15 cellular contexts compared by ENCODE assay signal in genomic region chr7:79709574-79710409, GRCh38.
A peak's percentile ranks its signal among the peaks of the same experiment; 100 is the strongest.
DNase-seq lines count a peak whose midpoint lies in the region; ATAC-seq, FAIRE-seq and TF ChIP-seq lines count a peak whose summit lies in the region.
"Had no signal": no experiment of that assay in that cellular context is flagged by ENCODE, and none has a peak within 500 bp of the region (broad histone marks: within the 10 kb centered on the region; RNA-seq: fewer than 3 reads in every experiment).

No MANE protein-coding gene starts in this region.

- ATAC-seq in foreskin keratinocyte (no peak), GM21619 (IDR thresholded peaks at IDR 0.05; ENCODE audit: unreplicated experiment) (no peak), HG03280 (IDR thresholded peaks at IDR 0.05; ENCODE audit: unreplicated experiment) (no peak)
- no peak for ATAC-seq in activated T-helper 17 cell treated with anti-CD3 and anti-CD28 coated beads, Interleukin-2, amount 50 U/mL, for 72 hours (replicated peaks)
- ATAC-seq: pancreas had no signal

- H3K27ac ChIP-seq in foreskin keratinocyte = no peak overlapping the region
- H3K27ac ChIP-seq: pancreas, uterus had no signal

- no peaks in the 10 kb centered on the region for H3K36me3 Mint-ChIP-seq in activated T-helper 17 cell treated with anti-CD3 and anti-CD28 coated beads, Interleukin-2, amount 50 U/mL, for 72 hours (ENCODE audit: low read depth)

- peaks cover 21% of the 10 kb centered on the region for H3K27me3 ChIP-seq in Loucy (ENCODE audit: insufficient read depth, low read length, poor library complexity, severe bottlenecking)
- no peaks in the 10 kb centered on the region for H3K27me3 ChIP-seq in foreskin keratinocyte
- H3K27me3 ChIP-seq: pancreas, uterus had no signal

- no peaks in the 10 kb centered on the region for H4K20me1 ChIP-seq in Loucy (ENCODE audit: insufficient read depth, low read length, poor library complexity, severe bottlenecking)

- no peak overlapping the region for H3K4me3 ChIP-seq in Loucy (ENCODE audit: low read length, poor library complexity, severe bottlenecking)
- H3K4me3 ChIP-seq: pancreas, uterus had no signal

- no peak overlapping the region for H3K9ac ChIP-seq in Loucy (ENCODE audit: low read depth, low read length, poor library complexity, severe bottlenecking)

- no peak overlapping the region for H2AFZ ChIP-seq in Loucy (ENCODE audit: low read length)

- H3K9me3 ChIP-seq in Loucy (ENCODE audit: insufficient read depth, low read depth, low read length) = no peaks in the 10 kb centered on the region
- H3K9me3 ChIP-seq: pancreas, uterus had no signal

- no peaks in the 10 kb centered on the region for H3K4me1 Mint-ChIP-seq in activated T-helper 17 cell treated with anti-CD3 and anti-CD28 coated beads, Interleukin-2, amount 50 U/mL, for 72 hours

- H3K4me3 Mint-ChIP-seq in activated T-helper 17 cell treated with anti-CD3 and anti-CD28 coated beads, Interleukin-2, amount 50 U/mL, for 72 hours = no peak overlapping the region

- no peak for TF ChIP-seq CTCF in Loucy (conservative IDR thresholded peaks at IDR 0.05; ENCODE audit: low read length)
- no peak for TF ChIP-seq CTCF in foreskin keratinocyte (conservative IDR thresholded peaks at IDR 0.05)

- no peaks in the 10 kb centered on the region for H3F3A ChIP-seq in Loucy (ENCODE audit: low read depth)

- no peaks in the 10 kb centered on the region for H3K27me3 Mint-ChIP-seq in activated T-helper 17 cell treated with anti-CD3 and anti-CD28 coated beads, Interleukin-2, amount 50 U/mL, for 72 hours

- peaks cover 6% of the 10 kb centered on the region for H3K9me3 Mint-ChIP-seq in activated T-helper 17 cell treated with anti-CD3 and anti-CD28 coated beads, Interleukin-2, amount 50 U/mL, for 72 hours

- no peaks in the 10 kb centered on the region for H3K9me2 ChIP-seq in Loucy (replicated peaks; ENCODE audit: low read depth, low read length)

- no peaks in the 10 kb centered on the region for H3K79me2 ChIP-seq in Loucy (ENCODE audit: insufficient read depth, low read length)

- no peak overlapping the region for H3K27ac Mint-ChIP-seq in activated T-helper 17 cell treated with anti-CD3 and anti-CD28 coated beads, Interleukin-2, amount 50 U/mL, for 72 hours

- FAIRE-seq in HTR-8/SVneo (lab: Jason Lieb, UNC) = no peak

- no peaks in the 10 kb centered on the region for H3K36me3 ChIP-seq in Loucy (ENCODE audit: insufficient read depth, low read length)
- H3K36me3 ChIP-seq: pancreas had no signal

- peak; percentile 70 for DNase-seq in DMS153 (lab: John Stamatoyannopoulos, UW)
- peak; percentile 87 for DNase-seq in SW480 (ENCODE audit: low spot score)
- DNase-seq in foreskin keratinocyte = peak; percentile 15 to 22
- DNase-seq in HTR-8/SVneo (ENCODE audit: insufficient read length, low spot score) = no peak
- DNase-seq: amygdala; effector CD4-positive, alpha-beta T cell; hippocampal formation; KBM-7; pancreas; SHP77; uterus had no signal

- H3K4me2 ChIP-seq in Loucy (ENCODE audit: low read depth, low read length, poor library complexity, severe bottlenecking) = peak overlapping the region; percentile 20

- H3K4me1 ChIP-seq in Loucy (ENCODE audit: insufficient read depth, low read length, poor library complexity, severe bottlenecking) = peaks cover 7% of the 10 kb centered on the region
- no peaks in the 10 kb centered on the region for H3K4me1 ChIP-seq in foreskin keratinocyte
- H3K4me1 ChIP-seq: pancreas, uterus had no signal
